Comparison of ENCODE assay signal across 8 cellular contexts in the genomic region with DNA sequence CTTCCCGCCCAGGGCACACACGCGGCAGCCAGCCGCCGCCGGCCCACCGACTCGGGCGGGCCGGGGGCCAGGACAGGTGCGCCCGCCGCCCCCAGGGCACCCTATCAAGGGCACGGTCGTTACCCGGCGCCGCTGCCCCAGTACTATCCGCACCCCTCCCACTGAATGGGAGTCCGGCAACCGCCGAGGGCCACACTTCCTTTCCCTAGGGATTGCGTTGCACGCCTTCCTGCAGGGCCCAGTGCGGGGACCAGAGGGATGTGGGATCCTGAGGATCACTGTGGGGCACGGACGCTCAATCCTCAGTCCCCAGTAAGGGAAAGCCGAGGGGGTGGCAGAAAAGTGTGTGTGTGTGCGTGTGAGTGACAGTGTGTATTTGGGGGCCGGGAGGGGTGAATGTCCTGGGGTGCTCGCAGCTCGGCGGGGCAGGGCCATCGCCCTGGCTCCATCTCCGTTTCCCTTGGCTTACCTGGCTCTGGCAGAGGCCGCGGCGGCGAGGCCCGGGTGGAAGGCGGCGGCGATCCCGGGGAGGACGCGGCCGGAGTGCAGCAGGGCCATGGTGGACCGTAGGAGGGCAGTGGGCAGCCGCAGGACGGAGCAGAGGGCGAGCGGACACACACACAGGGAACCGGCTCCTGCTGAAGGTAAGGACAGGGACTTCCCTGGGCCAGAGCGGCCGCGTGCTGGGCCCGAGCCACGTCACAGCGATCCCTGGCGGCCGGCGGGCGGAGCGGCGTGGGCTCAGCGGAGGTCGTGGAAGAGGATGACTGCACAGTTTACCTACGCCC. TPM values are rescaled to one million over a fixed set of nuclear protein-coding genes. Genes with fewer than 3 reads are reported as not detected.
A peak's percentile ranks its signal among the peaks of the same experiment; 100 is the strongest.
DNase-seq lines count a peak whose midpoint lies in the region; ATAC-seq and TF ChIP-seq lines count a peak whose summit lies in the region.

Gene GOT2, minus strand, starts transcription at position 646 of the 788 bp plus-strand sequence. Its CDS starts 88 bp downstream, at position 558.

- H3K36me3 ChIP-seq in Karpas-422 (ENCODE audit: insufficient read depth, low read length) (peaks cover 14% of the 10 kb centered on the region; the same call in 1 of the 2 replicates), stomach smooth muscle (ENCODE audit: control insufficient read depth in 2 of 2, insufficient read depth in 2 of 2, low read length in 2 of 2) (peaks cover 0 to 3% of the 10 kb centered on the region in 2 donors)

- no peaks in the 10 kb centered on the region for H3K9me3 ChIP-seq in Karpas-422 (ENCODE audit: low read length)
- H3K9me3 ChIP-seq in stomach smooth muscle (ENCODE audit: control insufficient read depth in 2 of 2, low read length in 2 of 2), result no peaks in the 10 kb centered on the region

- H3K9me3 Mint-ChIP-seq in neural crest cell, result no peaks in the 10 kb centered on the region

- H3K9ac ChIP-seq in Karpas-422 (ENCODE audit: low read length) (peak within 1 kb of the TSS; percentile 97), stomach smooth muscle (ENCODE audit: low read length in 2 of 2) (peak within 1 kb of the TSS; percentile 72 to 85)

- H3K4me3 ChIP-seq in Karpas-422 (ENCODE audit: low read length), result peak within 1 kb of the TSS; percentile 93
- H3K4me3 ChIP-seq in fibroblast of villous mesenchyme (ENCODE audit: low read depth, low read length), result peak within 1 kb of the TSS; percentile 89
- peak within 1 kb of the TSS; percentile 86 to 91 for H3K4me3 ChIP-seq in stomach smooth muscle (ENCODE audit: low read length in 2 of 2)

- peak within 1 kb of the TSS; percentile 99 for H3K4me3 Mint-ChIP-seq in neural crest cell

- H3K27me3 ChIP-seq in Karpas-422 (ENCODE audit: low read length), result no peaks in the 10 kb centered on the region
- H3K27me3 ChIP-seq in stomach smooth muscle (ENCODE audit: control insufficient read depth in 1 of 2, insufficient read depth in 2 of 2, low read length in 2 of 2), result no peaks in the 10 kb centered on the region

- ATAC-seq in GM21825 (IDR thresholded peaks at IDR 0.05; ENCODE audit: unreplicated experiment), result peak; percentile 92

- peaks cover 24% of the 10 kb centered on the region for H3K4me1 Mint-ChIP-seq in neural crest cell

- no peaks in the 10 kb centered on the region for H3K9me2 ChIP-seq in Karpas-422 (replicated peaks; ENCODE audit: insufficient read depth, low read length)

- H3K4me1 ChIP-seq in Karpas-422 (ENCODE audit: low read length), result peaks cover 48% of the 10 kb centered on the region
- peaks cover 25% of the 10 kb centered on the region for H3K4me1 ChIP-seq in stomach smooth muscle (ENCODE audit: control insufficient read depth, insufficient read depth, low read length)

- peak within 1 kb of the TSS; percentile 86 for H2AFZ ChIP-seq in Karpas-422 (ENCODE audit: low read length)

- DNase-seq in EH (ENCODE audit: low read depth), result peak; percentile 82
- peak; percentile 94 for DNase-seq in Karpas-422
- peak; percentile 94 for DNase-seq in RPMI8226
- DNase-seq in activated effector memory CD4-positive, alpha-beta T cell treated with Interleukin-2 at 50 U/mL for 16 hours, result peak; percentile 74
- DNase-seq in fibroblast of villous mesenchyme (ENCODE audit: low read depth), result peak; percentile 84
- DNase-seq in neural crest cell (ENCODE audit: low read depth, low spot score), result peak; percentile 82

- peaks cover 21% of the 10 kb centered on the region; the same call in 1 of the 2 replicates for H4K20me1 ChIP-seq in Karpas-422 (ENCODE audit: insufficient read depth, low read depth, low read length)

- H3K27me3 Mint-ChIP-seq in neural crest cell (ENCODE audit: low read depth), result peaks cover 2% of the 10 kb centered on the region

- TF ChIP-seq CTCF in fibroblast of villous mesenchyme (IDR thresholded peaks at IDR 0.05; ENCODE audit: insufficient read depth, low read depth, low read length) (peak; percentile 77), neural crest cell (conservative IDR thresholded peaks at IDR 0.05) (peak; percentile 91)

- H3K4me2 ChIP-seq in Karpas-422 (ENCODE audit: low read depth, low read length, poor library complexity, severe bottlenecking), result peak within 1 kb of the TSS; percentile 80

- H3K27ac ChIP-seq in Karpas-422 (ENCODE audit: low read length) (peak within 1 kb of the TSS; percentile 73), stomach smooth muscle (ENCODE audit: low read length) (peak within 1 kb of the TSS; percentile 74)

- H3K27ac Mint-ChIP-seq in neural crest cell (ENCODE audit: unreplicated experiment), result peak within 1 kb of the TSS; percentile 99

- H3K36me3 Mint-ChIP-seq in neural crest cell (ENCODE audit: low read depth), result no peaks in the 10 kb centered on the region

- H3K79me2 ChIP-seq in Karpas-422 (ENCODE audit: low read length), result peaks cover 53% of the 10 kb centered on the region

RNA-seq across cellular contexts. Expression of gene GOT2, which starts in this region (rescaled TPM):
- 72.9 and 97.5 TPM in 2 replicates for total RNA-seq in Karpas-422 (2014; rRNA removed; shearing (Covaris generic); ENCODE audit: low replicate concordance)
- total RNA-seq in fibroblast of villous mesenchyme, result 35.1 and 45.8 TPM in 2 replicates
- total RNA-seq in neural crest cell, result 128 and 133 TPM in 2 replicates

Comparison
In these comparisons a context has a peak if more than half of its experiments do, and no peak if none do; other contexts are left out.
1. Peak in every context shown above with its lines: DNase-seq, ATAC-seq, H3K4me3 ChIP-seq and H3K27ac ChIP-seq.